15 cellular contexts compared by ENCODE assay signal in genomic region chr4:48432017-48432416, GRCh38. TPM values are rescaled to one million over a fixed set of nuclear protein-coding genes. Genes with fewer than 3 reads are reported as not detected.
"Had no signal": no experiment of that assay in that cellular context is flagged by ENCODE, and none has a peak within 500 bp of the region (broad histone marks: within the 10 kb centered on the region; RNA-seq: fewer than 3 reads in every experiment).

No MANE protein-coding gene starts in this region.

- H3K27ac Mint-ChIP-seq: activated CD8-positive, alpha-beta memory T cell treated with anti-CD3 and anti-CD28 coated beads, Interleukin-2, amount 10 ng/mL, durations not matched to agents 7 days and 5 days had no signal

- H3K27ac ChIP-seq: ascending aorta, left ventricle myocardium inferior, neutrophil, tibial artery, vagina had no signal

- DNase-seq: activated CD4-positive, alpha-beta T cell treated with anti-CD3 and anti-CD28 coated beads, Interleukin-2, amount 50 U/mL, for 48 hours; activated gamma-delta T cell treated with Interleukin-2 at 50 U/mL for 16 hours; activated T-cell treated with anti-CD3 and anti-CD28 coated beads, Interleukin-2, amount 50 U/mL, for 24 hours; islet precursor cell; left ventricle myocardium inferior; mesendoderm; retina; stimulated activated CD4-positive, alpha-beta T cell treated with anti-CD3 and anti-CD28 coated beads, Interleukin-4, amount 100 ng/mL, for 4 hours; tibial artery had no signal

- H3K4me1 ChIP-seq: ascending aorta, tibial artery, vagina had no signal

- H3K4me3 Mint-ChIP-seq: activated CD8-positive, alpha-beta memory T cell treated with anti-CD3 and anti-CD28 coated beads, Interleukin-2, amount 10 ng/mL, durations not matched to agents 7 days and 5 days; activated T-cell treated with anti-CD3 and anti-CD28 coated beads, Interleukin-2, amount 50 U/mL, for 24 hours had no signal

- H3K4me3 ChIP-seq: ascending aorta, left ventricle myocardium inferior, tibial artery, vagina had no signal

- H3K27me3 ChIP-seq: ascending aorta, neutrophil, tibial artery, vagina had no signal

- H3K36me3 ChIP-seq: left ventricle myocardium inferior, vagina had no signal

- H3K9me3 ChIP-seq: ascending aorta, left ventricle myocardium inferior, neutrophil, tibial artery, vagina had no signal

- H3K27me3 Mint-ChIP-seq: activated CD8-positive, alpha-beta memory T cell treated with anti-CD3 and anti-CD28 coated beads, Interleukin-2, amount 10 ng/mL, durations not matched to agents 7 days and 5 days; activated T-cell treated with anti-CD3 and anti-CD28 coated beads, Interleukin-2, amount 50 U/mL, for 24 hours had no signal

- H3K9me3 Mint-ChIP-seq: activated T-cell treated with anti-CD3 and anti-CD28 coated beads, Interleukin-2, amount 50 U/mL, for 24 hours had no signal

RNA-seq across cellular contexts. Expression of gene SLC10A4, which starts 51.1 kb away (rescaled TPM):
- total RNA-seq: activated CD8-positive, alpha-beta memory T cell treated with anti-CD3 and anti-CD28 coated beads, Interleukin-2, amount 10 ng/mL, durations not matched to agents 7 days and 5 days; left ventricle myocardium inferior; T-helper 2 cell treated with Interferon-gamma antibody and Interleukin-4, amounts not matched to agents 100 ng/mL and 5 ng/mL, for 36 hours had no signal

RNA-seq across cellular contexts. Expression of gene ZAR1, which starts 58.0 kb away (rescaled TPM):
- total RNA-seq: activated CD8-positive, alpha-beta memory T cell treated with anti-CD3 and anti-CD28 coated beads, Interleukin-2, amount 10 ng/mL, durations not matched to agents 7 days and 5 days; left ventricle myocardium inferior; skeletal muscle tissue; T-helper 2 cell treated with Interferon-gamma antibody and Interleukin-4, amounts not matched to agents 100 ng/mL and 5 ng/mL, for 36 hours had no signal
